In genomic region chr11:8711895-8712442, GRCh38 we compare ENCODE assay signal across 16 cellular contexts.
"Had no signal": no experiment of that assay in that cellular context is flagged by ENCODE, and none has a peak within 500 bp of the region (broad histone marks: within the 10 kb centered on the region; RNA-seq: fewer than 3 reads in every experiment).

No MANE protein-coding gene starts in this region.

- H3K4me3 Mint-ChIP-seq: activated CD4-positive, alpha-beta T cell treated with anti-CD3 and anti-CD28 coated beads, Interleukin-2, amount 10 ng/mL, durations not matched to agents 24 days and 14 days; effector memory CD8-positive, alpha-beta T cell; naive thymus-derived CD4-positive, alpha-beta T cell; stimulated activated naive B cell treated with anti-CD40 and anti-IgM and Interleukin-4, amounts not matched to agents 10 μg/mL and 1 μg/mL and 100 μg/mL, for 72 hours; T-helper 1 cell treated with Interleukin-12 subunit alpha and Interleukin-12 subunit beta and Interleukin-4 antibody, amounts not matched to agents 30 μg/mL and 1 μg/mL, for 36 hours; WTC11 had no signal

- H3K4me3 ChIP-seq: pancreas, skin epidermis, upper lobe of left lung had no signal

- H3K9me3 ChIP-seq: pancreas, upper lobe of left lung had no signal

- H3K4me1 Mint-ChIP-seq: activated CD4-positive, alpha-beta T cell treated with anti-CD3 and anti-CD28 coated beads, Interleukin-2, amount 10 ng/mL, durations not matched to agents 24 days and 14 days; naive thymus-derived CD4-positive, alpha-beta T cell had no signal

- ATAC-seq: effector memory CD8-positive, alpha-beta T cell; naive thymus-derived CD4-positive, alpha-beta T cell; pancreas; stimulated activated naive B cell treated with anti-CD40 and anti-IgM and Interleukin-4, amounts not matched to agents 10 μg/mL and 1 μg/mL and 100 μg/mL, for 72 hours; WTC11 had no signal

- H3K27me3 Mint-ChIP-seq: activated CD4-positive, alpha-beta T cell treated with anti-CD3 and anti-CD28 coated beads, Interleukin-2, amount 10 ng/mL, durations not matched to agents 24 days and 14 days; stimulated activated naive B cell treated with anti-CD40 and anti-IgM and Interleukin-4, amounts not matched to agents 10 μg/mL and 1 μg/mL and 100 μg/mL, for 72 hours had no signal

- H3K9me3 Mint-ChIP-seq: activated CD4-positive, alpha-beta T cell treated with anti-CD3 and anti-CD28 coated beads, Interleukin-2, amount 10 ng/mL, durations not matched to agents 24 days and 14 days; effector memory CD8-positive, alpha-beta T cell; stimulated activated naive B cell treated with anti-CD40 and anti-IgM and Interleukin-4, amounts not matched to agents 10 μg/mL and 1 μg/mL and 100 μg/mL, for 72 hours; T-helper 1 cell treated with Interleukin-12 subunit alpha and Interleukin-12 subunit beta and Interleukin-4 antibody, amounts not matched to agents 30 μg/mL and 1 μg/mL, for 36 hours; WTC11 had no signal

- H3K27ac ChIP-seq: pancreas, upper lobe of left lung had no signal

- H3K36me3 Mint-ChIP-seq: naive thymus-derived CD4-positive, alpha-beta T cell; stimulated activated naive B cell treated with anti-CD40 and anti-IgM and Interleukin-4, amounts not matched to agents 10 μg/mL and 1 μg/mL and 100 μg/mL, for 72 hours had no signal

- H3K27me3 ChIP-seq: pancreas, upper lobe of left lung had no signal

- H3K27ac Mint-ChIP-seq: activated CD4-positive, alpha-beta T cell treated with anti-CD3 and anti-CD28 coated beads, Interleukin-2, amount 10 ng/mL, durations not matched to agents 24 days and 14 days; effector memory CD8-positive, alpha-beta T cell; naive thymus-derived CD4-positive, alpha-beta T cell; stimulated activated naive B cell treated with anti-CD40 and anti-IgM and Interleukin-4, amounts not matched to agents 10 μg/mL and 1 μg/mL and 100 μg/mL, for 72 hours; T-helper 1 cell treated with Interleukin-12 subunit alpha and Interleukin-12 subunit beta and Interleukin-4 antibody, amounts not matched to agents 30 μg/mL and 1 μg/mL, for 36 hours; WTC11 had no signal

- DNase-seq: activated CD4-positive, alpha-beta T cell treated with anti-CD3 and anti-CD28 coated beads, Interleukin-2, amount 10 ng/mL, durations not matched to agents 24 days and 14 days; activated CD8-positive, alpha-beta memory T cell treated with anti-CD3 and anti-CD28 coated beads for 24 hours; activated naive CD4-positive, alpha-beta T cell treated with Interleukin-2 at 50 U/mL for 16 hours; dermis blood vessel endothelial cell; effector memory CD8-positive, alpha-beta T cell; naive thymus-derived CD4-positive, alpha-beta T cell; retina; stimulated activated CD4-positive, alpha-beta T cell treated with anti-CD3 and anti-CD28 coated beads, Interleukin-15, amount 100 ng/mL, for 24 hours; stimulated activated CD4-positive, alpha-beta T cell treated with anti-CD3 and anti-CD28 coated beads, Interleukin-4, amount 100 ng/mL, for 1 hour; stimulated activated naive B cell treated with anti-CD40 and anti-IgM and Interleukin-4, amounts not matched to agents 10 μg/mL and 1 μg/mL and 100 μg/mL, for 72 hours; substantia nigra had no signal
